In genomic region chr3:14676881-14677280, GRCh38 we compare ENCODE assay signal across 14 cellular contexts. TPM values are rescaled to one million over a fixed set of nuclear protein-coding genes. Genes with fewer than 3 reads are reported as not detected.
DNase-seq lines count a peak whose midpoint lies in the region; ATAC-seq and TF ChIP-seq lines count a peak whose summit lies in the region.
"Had no signal": no experiment of that assay in that cellular context is flagged by ENCODE, and none has a peak within 500 bp of the region (broad histone marks: within the 10 kb centered on the region; RNA-seq: fewer than 3 reads in every experiment).

No MANE protein-coding gene starts in this region.

- H3K36me3 Mint-ChIP-seq in activated naive CD4-positive, alpha-beta T cell treated with anti-CD3 and anti-CD28 coated beads, Interleukin-2, amount 50 U/mL, for 72 hours: peaks cover 0 to 19% of the 10 kb centered on the region in 2 donors
- peaks cover 14% of the 10 kb centered on the region for H3K36me3 Mint-ChIP-seq in activated naive CD4-positive, alpha-beta T cell treated with anti-CD3 and anti-CD28 coated beads, Interleukin-2, amount 10 ng/mL, durations not matched to agents 7 days and 5 days
- H3K36me3 Mint-ChIP-seq in activated T-helper 1 cell treated with anti-CD3 and anti-CD28 coated beads, Interleukin-12 subunit alpha, Interleukin-12 subunit beta, Interleukin-2, Interleukin-4 antibody, amounts not matched to agents 30 ng/mL and 10 ng/mL and 1 ng/mL, durations not matched to agents 14 hours and 24 hours and 36 hours (ENCODE audit: low read depth): peaks cover 23% of the 10 kb centered on the region

- H3K9ac ChIP-seq in SK-N-SH: no peak overlapping the region
- H3K9ac ChIP-seq: BLaER1 had no signal

- peak overlapping the region in 1 of 2 experiments; percentile 64; a peak in 2 of 4 replicates for H3K27ac ChIP-seq in SK-N-SH (ENCODE audit: low read depth in 2 of 2, low read length in 1 of 2)
- H3K27ac ChIP-seq: BLaER1 had no signal

- H3K9me3 Mint-ChIP-seq in activated naive CD4-positive, alpha-beta T cell treated with anti-CD3 and anti-CD28 coated beads, Interleukin-2, amount 50 U/mL, for 72 hours: peaks cover 4% of the 10 kb centered on the region in 2 donors
- H3K9me3 Mint-ChIP-seq in activated naive CD4-positive, alpha-beta T cell treated with anti-CD3 and anti-CD28 coated beads, Interleukin-2, amount 10 ng/mL, durations not matched to agents 7 days and 5 days: peaks cover 5% of the 10 kb centered on the region
- peaks cover 11% of the 10 kb centered on the region for H3K9me3 Mint-ChIP-seq in activated T-helper 1 cell treated with anti-CD3 and anti-CD28 coated beads, Interleukin-12 subunit alpha, Interleukin-12 subunit beta, Interleukin-2, Interleukin-4 antibody, amounts not matched to agents 30 ng/mL and 10 ng/mL and 1 ng/mL, durations not matched to agents 14 hours and 24 hours and 36 hours

- WGBS in SK-N-SH (ENCODE audit: low lambda C conversion rate): 46% methylated on average over 4 of the region's 4 CpGs

- peak in 1 of 2 experiments; percentile 79; a peak in 2 of 4 replicates for TF ChIP-seq EP300 in SK-N-SH (IDR thresholded peaks at IDR 0.05; ENCODE audit: borderline replicate concordance in 1 of 2, low read depth in 1 of 2, low read length in 1 of 2)

- POLR2A ChIA-PET in SK-N-SH (lab: Yijun Ruan, JAX): no interaction called here

- H3K27me3 ChIP-seq in SK-N-SH (ENCODE audit: insufficient read depth): no peaks in the 10 kb centered on the region
- H3K27me3 ChIP-seq: BLaER1 had no signal

- CTCF ChIA-PET in activated naive CD4-positive, alpha-beta T cell treated with anti-CD3 and anti-CD28 coated beads, Interleukin-2, amount 10 ng/mL, durations not matched to agents 7 days and 5 days (lab: Charles Lee): no interaction called here
- CTCF ChIA-PET in SK-N-SH (lab: Yijun Ruan, JAX): interaction anchor here (0.9 to 15.2 kb wide), 9 partner anchors 10 to 246 kb away, joined by 3 to 202 read pairs (median 8); no protein-coding TSS in a partner anchor

- peak overlapping the region; percentile 26 to 73 for H3K27ac Mint-ChIP-seq in activated naive CD4-positive, alpha-beta T cell treated with anti-CD3 and anti-CD28 coated beads, Interleukin-2, amount 50 U/mL, for 72 hours
- no peak overlapping the region for H3K27ac Mint-ChIP-seq in activated naive CD4-positive, alpha-beta T cell treated with anti-CD3 and anti-CD28 coated beads, Interleukin-2, amount 10 ng/mL, durations not matched to agents 7 days and 5 days
- peak overlapping the region; percentile 15 for H3K27ac Mint-ChIP-seq in activated T-helper 1 cell treated with anti-CD3 and anti-CD28 coated beads, Interleukin-12 subunit alpha, Interleukin-12 subunit beta, Interleukin-2, Interleukin-4 antibody, amounts not matched to agents 30 ng/mL and 10 ng/mL and 1 ng/mL, durations not matched to agents 14 hours and 24 hours and 36 hours

- H3K4me3 ChIP-seq in SK-N-SH (ENCODE audit: low read depth in 2 of 2, low read length in 1 of 2): no peak overlapping the region
- H3K4me3 ChIP-seq: BLaER1 had no signal

- H3K9me3 ChIP-seq in SK-N-SH: no peaks in the 10 kb centered on the region

- H2AFZ ChIP-seq in SK-N-SH (ENCODE audit: low read depth): no peak overlapping the region

- H4K20me1 ChIP-seq in SK-N-SH (ENCODE audit: insufficient read depth): no peaks in the 10 kb centered on the region
- H4K20me1 ChIP-seq: BLaER1 had no signal

- no peak for ATAC-seq in activated naive CD4-positive, alpha-beta T cell treated with anti-CD3 and anti-CD28 coated beads, Interleukin-2, amount 50 U/mL, for 72 hours
- no peak for ATAC-seq in GM21529 (IDR thresholded peaks at IDR 0.05; ENCODE audit: unreplicated experiment)

- no peaks in the 10 kb centered on the region for H3K27me3 Mint-ChIP-seq in activated naive CD4-positive, alpha-beta T cell treated with anti-CD3 and anti-CD28 coated beads, Interleukin-2, amount 10 ng/mL, durations not matched to agents 7 days and 5 days
- H3K27me3 Mint-ChIP-seq in activated T-helper 1 cell treated with anti-CD3 and anti-CD28 coated beads, Interleukin-12 subunit alpha, Interleukin-12 subunit beta, Interleukin-2, Interleukin-4 antibody, amounts not matched to agents 30 ng/mL and 10 ng/mL and 1 ng/mL, durations not matched to agents 14 hours and 24 hours and 36 hours (ENCODE audit: insufficient read depth): no peaks in the 10 kb centered on the region

- no peak overlapping the region for H3K4me2 ChIP-seq in SK-N-SH
- H3K4me2 ChIP-seq: BLaER1 had no signal

- peaks cover 17% of the 10 kb centered on the region for H3F3A ChIP-seq in SK-N-SH (replicated peaks; ENCODE audit: insufficient read depth)

- no peak for TF ChIP-seq RAD21 in SK-N-SH (IDR thresholded peaks at IDR 0.05; ENCODE audit: low read length)

- intact Hi-C loops in activated T-helper 1 cell treated with anti-CD3 and anti-CD28 coated beads, Interleukin-12 subunit alpha, Interleukin-12 subunit beta, Interleukin-2, Interleukin-4 antibody, amounts not matched to agents 30 ng/mL and 10 ng/mL and 1 ng/mL, durations not matched to agents 14 hours and 24 hours and 36 hours (cut with micrococcal nuclease): no loop called here

- H3K79me2 ChIP-seq in SK-N-SH (ENCODE audit: insufficient read depth): no peaks in the 10 kb centered on the region

- DNase-seq in activated naive CD4-positive, alpha-beta T cell treated with anti-CD3 and anti-CD28 coated beads, Interleukin-2, amount 50 U/mL, for 72 hours (ENCODE audit: low spot score in 2 of 2): no peak
- no peak for DNase-seq in activated naive CD4-positive, alpha-beta T cell treated with anti-CD3 and anti-CD28 coated beads, Interleukin-2, amount 10 ng/mL, durations not matched to agents 7 days and 5 days
- peak; percentile 52 for DNase-seq in SK-N-SH
- no peak for DNase-seq in activated T-helper 1 cell treated with anti-CD3 and anti-CD28 coated beads, Interleukin-12 subunit alpha, Interleukin-12 subunit beta, Interleukin-2, Interleukin-4 antibody, amounts not matched to agents 30 ng/mL and 10 ng/mL and 1 ng/mL, durations not matched to agents 14 hours and 24 hours and 36 hours (ENCODE audit: low spot score)
- DNase-seq in activated CD4-positive, alpha-beta T cell treated with anti-CD3 and anti-CD28 coated beads for 4 hours: no peak
- DNase-seq in stimulated activated CD4-positive, alpha-beta T cell treated with anti-CD3 and anti-CD28 coated beads, Interleukin-15, amount 100 ng/mL, for 24 hours: no peak
- DNase-seq: 8988T, AML-193, DMS53, GF-D8, HCEC 1CT had no signal

- H3K36me3 ChIP-seq in SK-N-SH (replicated peaks in 1 of 2; ENCODE audit: control insufficient read depth in 1 of 2, insufficient read depth in 2 of 2, low read length in 1 of 2): peaks cover 0 to 11% of the 10 kb centered on the region in 2 experiments

- H3K9me2 ChIP-seq in SK-N-SH: no peaks in the 10 kb centered on the region

- H3K4me3 Mint-ChIP-seq in activated naive CD4-positive, alpha-beta T cell treated with anti-CD3 and anti-CD28 coated beads, Interleukin-2, amount 10 ng/mL, durations not matched to agents 7 days and 5 days: no peak overlapping the region
- H3K4me3 Mint-ChIP-seq in activated T-helper 1 cell treated with anti-CD3 and anti-CD28 coated beads, Interleukin-12 subunit alpha, Interleukin-12 subunit beta, Interleukin-2, Interleukin-4 antibody, amounts not matched to agents 30 ng/mL and 10 ng/mL and 1 ng/mL, durations not matched to agents 14 hours and 24 hours and 36 hours: no peak overlapping the region

- TF ChIP-seq CTCF in SK-N-SH (IDR thresholded peaks at IDR 0.05): no peak

- H3K4me1 Mint-ChIP-seq in activated naive CD4-positive, alpha-beta T cell treated with anti-CD3 and anti-CD28 coated beads, Interleukin-2, amount 10 ng/mL, durations not matched to agents 7 days and 5 days: no peaks in the 10 kb centered on the region
- no peaks in the 10 kb centered on the region for H3K4me1 Mint-ChIP-seq in activated T-helper 1 cell treated with anti-CD3 and anti-CD28 coated beads, Interleukin-12 subunit alpha, Interleukin-12 subunit beta, Interleukin-2, Interleukin-4 antibody, amounts not matched to agents 30 ng/mL and 10 ng/mL and 1 ng/mL, durations not matched to agents 14 hours and 24 hours and 36 hours (ENCODE audit: low read depth)

- peaks cover 0 to 14% of the 10 kb centered on the region in 2 experiments; a peak in 2 of 4 replicates for H3K4me1 ChIP-seq in SK-N-SH (ENCODE audit: control insufficient read depth in 1 of 2, insufficient read depth in 2 of 2, low read depth in 1 of 2, low read length in 1 of 2)
- H3K4me1 ChIP-seq: BLaER1 had no signal

TF ChIP-seq in SK-N-SH, 30 proteins besides CTCF, POLR2A, EP300 and RAD21:
- TF ChIP-seq FOXJ3 (CRISPR knock-in tag; IDR thresholded peaks at IDR 0.05) (no peak), MXI1 (IDR thresholded peaks at IDR 0.05; ENCODE audit: low read depth, low read length) (peak; percentile 60; the same call in 1 of the 2 replicates), EZH2phosphoT487 (IDR thresholded peaks at IDR 0.05; ENCODE audit: borderline replicate concordance, low read depth) (no peak), MEF2A (IDR thresholded peaks at IDR 0.05; ENCODE audit: borderline replicate concordance, low read depth) (no peak), CHD2 (IDR thresholded peaks at IDR 0.05; ENCODE audit: low read length, partially characterized antibody) (peak; percentile 56), GATA2 (CRISPR knock-in tag; IDR thresholded peaks at IDR 0.05) (peak; percentile 87), SIN3A (IDR thresholded peaks at IDR 0.05; ENCODE audit: borderline replicate concordance, low read depth, low read length) (no peak), RCOR1 (IDR thresholded peaks at IDR 0.05; ENCODE audit: low read length) (peak; percentile 71; the same call in 1 of the 2 replicates), RXRA (IDR thresholded peaks at IDR 0.05; ENCODE audit: borderline replicate concordance, low read depth) (no peak)
TF ChIP-seq in SK-N-SH: peak in this region for 4.

RNA-seq across cellular contexts. Expression of gene C3orf20, which starts 1.9 kb away (rescaled TPM):
- under 1 TPM in 1 of 2 donors, not detected in 1; 0.56 TPM for total RNA-seq in activated naive CD4-positive, alpha-beta T cell treated with anti-CD3 and anti-CD28 coated beads, Interleukin-2, amount 50 U/mL, for 72 hours
- polyA plus RNA-seq in SK-N-SH (2012; rRNA removed): not detected in 2 replicates
- not detected in 2 replicates for polyA plus RNA-seq in SK-N-SH (2012; cell fraction: cytosol; rRNA removed)
- 0.01 and 0.12 TPM in 2 replicates for polyA plus RNA-seq in SK-N-SH (2012; cell fraction: nucleus; rRNA removed)
- total RNA-seq in activated T-helper 1 cell treated with anti-CD3 and anti-CD28 coated beads, Interleukin-12 subunit alpha, Interleukin-12 subunit beta, Interleukin-2, Interleukin-4 antibody, amounts not matched to agents 30 ng/mL and 10 ng/mL and 1 ng/mL, durations not matched to agents 14 hours and 24 hours and 36 hours: 0.26 and 0.32 TPM in 2 replicates
- total RNA-seq: H4 had no signal

RNA-seq across cellular contexts. Expression of gene CCDC174, which starts 25.3 kb away (rescaled TPM):
- 10 to 100 TPM; 19.8 to 23.3 TPM for total RNA-seq in activated naive CD4-positive, alpha-beta T cell treated with anti-CD3 and anti-CD28 coated beads, Interleukin-2, amount 50 U/mL, for 72 hours
- 6.6 and 8.5 TPM in 2 replicates for polyA plus RNA-seq in SK-N-SH (2012; rRNA removed)
- polyA plus RNA-seq in SK-N-SH (2012; cell fraction: cytosol; rRNA removed): 7.5 and 9.3 TPM in 2 replicates
- polyA plus RNA-seq in SK-N-SH (2012; cell fraction: nucleus; rRNA removed): 15.9 and 19.3 TPM in 2 replicates
- 16.6 and 21.7 TPM in 2 replicates for total RNA-seq in activated T-helper 1 cell treated with anti-CD3 and anti-CD28 coated beads, Interleukin-12 subunit alpha, Interleukin-12 subunit beta, Interleukin-2, Interleukin-4 antibody, amounts not matched to agents 30 ng/mL and 10 ng/mL and 1 ng/mL, durations not matched to agents 14 hours and 24 hours and 36 hours
